28 cellular contexts compared by ENCODE assay signal in genomic region chr3:4376499-4376898, GRCh38.
A peak's percentile ranks its signal among the peaks of the same experiment; 100 is the strongest.
DNase-seq lines count a peak whose midpoint lies in the region; ATAC-seq, FAIRE-seq and TF ChIP-seq lines count a peak whose summit lies in the region.
"Had no signal": no experiment of that assay in that cellular context is flagged by ENCODE, and none has a peak within 500 bp of the region (broad histone marks: within the 10 kb centered on the region; RNA-seq: fewer than 3 reads in every experiment).

No MANE protein-coding gene starts in this region.

- H2AFZ ChIP-seq in mammary epithelial cell (ENCODE audit: low read depth, low read length), result no peak overlapping the region

- TF ChIP-seq CTCF in mammary epithelial cell (conservative IDR thresholded peaks at IDR 0.05 in 1 of 2, IDR thresholded peaks at IDR 0.05 in 1 of 2; ENCODE audit: extremely low read depth in 1 of 2, insufficient read depth in 1 of 2, low read depth in 1 of 2, low read length in 2 of 2), result no peak
- TF ChIP-seq CTCF in foreskin keratinocyte (conservative IDR thresholded peaks at IDR 0.05), result no peak
- TF ChIP-seq CTCF in adrenal gland (IDR thresholded peaks at IDR 0.05), result no peak

- H3K9ac ChIP-seq in mammary epithelial cell (ENCODE audit: insufficient read depth, low read length), result no peak overlapping the region
- H3K9ac ChIP-seq: BLaER1 treated with 17β-estradiol and CSF1 and Interleukin-3, amounts not matched to agents 10 nM and 100 nM had no signal

- in situ Hi-C loops in mammary epithelial cell (cut with MboI; ENCODE audit: low sequenced_read_pairs in 2 of 2), result no loop called here

- H3K4me1 ChIP-seq in mammary epithelial cell (ENCODE audit: insufficient read depth, low read length), result no peaks in the 10 kb centered on the region
- H3K4me1 ChIP-seq in foreskin keratinocyte, result no peaks in the 10 kb centered on the region
- H3K4me1 ChIP-seq in adrenal gland (replicated peaks in 1 of 2), result no peaks in the 10 kb centered on the region
- H3K4me1 ChIP-seq: BLaER1 treated with 17β-estradiol and CSF1 and Interleukin-3, amounts not matched to agents 10 nM and 100 nM; left ventricle myocardium inferior; transverse colon had no signal

- H4K20me1 ChIP-seq in mammary epithelial cell (ENCODE audit: insufficient read depth, low read length), result no peaks in the 10 kb centered on the region

- CTCF ChIA-PET in mammary epithelial cell (lab: Charles Lee; ENCODE audit: low non-redundant PET), result no interaction called here

- no peak overlapping the region for H3K4me2 ChIP-seq in mammary epithelial cell (ENCODE audit: insufficient read depth, low read depth, low read length)
- H3K4me2 ChIP-seq: BLaER1 treated with 17β-estradiol and CSF1 and Interleukin-3, amounts not matched to agents 10 nM and 100 nM had no signal

- H3K27ac ChIP-seq in mammary epithelial cell (ENCODE audit: insufficient read depth, low read depth, low read length), result no peak overlapping the region
- H3K27ac ChIP-seq in foreskin keratinocyte, result no peak overlapping the region
- H3K27ac ChIP-seq in adrenal gland, result no peak overlapping the region
- H3K27ac ChIP-seq: BLaER1 treated with 17β-estradiol and CSF1 and Interleukin-3, amounts not matched to agents 10 nM and 100 nM; left ventricle myocardium inferior; neutrophil; transverse colon had no signal

- WGBS in mammary epithelial cell (ENCODE audit: low coverage, missing lambda C conversion rate), result 92% methylated on average over 2 of the region's 2 CpGs
- WGBS in adrenal gland, 4 donors, result 91 to 98% (median 93%) methylated on average over 2 of the region's 2 CpGs

- no peak for FAIRE-seq in HTR-8/SVneo (lab: Jason Lieb, UNC)
- FAIRE-seq: colon, HepG2, islet of Langerhans had no signal

- H3K4me3 ChIP-seq in mammary epithelial cell (replicated peaks in 1 of 3; ENCODE audit: insufficient read depth in 1 of 3, low read depth in 2 of 3, low read length in 3 of 3) (no peak overlapping the region), adrenal gland (no peak overlapping the region)
- H3K4me3 ChIP-seq: BLaER1 treated with 17β-estradiol and CSF1 and Interleukin-3, amounts not matched to agents 10 nM and 100 nM; left ventricle myocardium inferior; transverse colon had no signal

- TF ChIP-seq POLR2A in adrenal gland (IDR thresholded peaks at IDR 0.05), result no peak

- ATAC-seq in foreskin keratinocyte (peak; percentile 76), HG03439 (IDR thresholded peaks at IDR 0.05; ENCODE audit: unreplicated experiment) (no peak)
- ATAC-seq: activated CD8-positive, alpha-beta memory T cell treated with anti-CD3 and anti-CD28 coated beads, Interleukin-2, amount 10 ng/mL, durations not matched to agents 7 days and 5 days; HCT116; HepG2; WTC11 had no signal

- H3K27me3 ChIP-seq in mammary epithelial cell (ENCODE audit: insufficient read depth, low read length), result no peaks in the 10 kb centered on the region
- H3K27me3 ChIP-seq in foreskin keratinocyte, result no peaks in the 10 kb centered on the region
- no peaks in the 10 kb centered on the region for H3K27me3 ChIP-seq in adrenal gland
- H3K27me3 ChIP-seq: BLaER1 treated with 17β-estradiol and CSF1 and Interleukin-3, amounts not matched to agents 10 nM and 100 nM; neutrophil; transverse colon had no signal

- dilution Hi-C loops in mammary epithelial cell (cut with HindIII; ENCODE audit: low sequenced_read_pairs), result no loop called here

- H3K9me3 ChIP-seq in mammary epithelial cell (replicated peaks; ENCODE audit: insufficient read depth, low read length) (no peaks in the 10 kb centered on the region), adrenal gland (replicated peaks in 1 of 3) (peaks cover 0 to 7% (median 3%) of the 10 kb centered on the region in 3 donors)
- H3K9me3 ChIP-seq: neutrophil had no signal

- intact Hi-C loops in mammary epithelial cell (cut with micrococcal nuclease), result no loop called here
- intact Hi-C loops in adrenal gland (cut with DNase I), result no loop called here

- H3K79me2 ChIP-seq in mammary epithelial cell (ENCODE audit: insufficient read depth, low read length), result no peaks in the 10 kb centered on the region

- no peaks in the 10 kb centered on the region for H3K36me3 ChIP-seq in mammary epithelial cell (ENCODE audit: insufficient read depth, low read length)
- no peaks in the 10 kb centered on the region for H3K36me3 ChIP-seq in adrenal gland (replicated peaks in 1 of 2)

- DNase-seq in AG08395 (ENCODE audit: low spot score) (peak; percentile 29), HCEC 1CT (peak; percentile 48), mammary epithelial cell (peak; percentile 21), foreskin keratinocyte (peak; percentile 9 to 55), HTR-8/SVneo (ENCODE audit: insufficient read length, low spot score) (no peak), Kasumi-1 (lab: John Stamatoyannopoulos, UW) (no peak), adrenal gland (no peak)
- DNase-seq: activated CD4-positive, alpha-beta T cell treated with anti-CD3 and anti-CD28 coated beads, Interleukin-2, amount 50 U/mL, for 1 hour; activated CD8-positive, alpha-beta memory T cell treated with anti-CD3 and anti-CD28 coated beads, Interleukin-2, amount 10 ng/mL, durations not matched to agents 7 days and 5 days; activated naive CD4-positive, alpha-beta T cell treated with Interleukin-2 at 50 U/mL for 16 hours; amygdala; DMS53; effector CD8-positive, alpha-beta T cell; GDM1; left ventricle myocardium inferior; NCI-H1092; NCI-H1694 treated with DMSO at 0.1 percent for 48 hours; NCI-H510A treated with DMSO at 0.1 percent for 48 hours; SHP77 treated with DMSO at 0.1 percent for 48 hours; transverse colon had no signal

- BruUV-seq in mammary epithelial cell (replicated peaks; lab: Mats Ljungman, UMichigan), result no TSS peak

Comparison
In these comparisons a context has a peak if more than half of its experiments do, and no peak if none do; other contexts are left out.
1. DNase-seq: peak in AG08395 (single experiment), HCEC 1CT (single experiment), mammary epithelial cell (single experiment) and foreskin keratinocyte (2 of 2); none in HTR-8/SVneo (single experiment), Kasumi-1 (0 of 2) and adrenal gland (0 of 7).